Comparison of ENCODE assay signal across 9 cellular contexts in the genomic region with DNA sequence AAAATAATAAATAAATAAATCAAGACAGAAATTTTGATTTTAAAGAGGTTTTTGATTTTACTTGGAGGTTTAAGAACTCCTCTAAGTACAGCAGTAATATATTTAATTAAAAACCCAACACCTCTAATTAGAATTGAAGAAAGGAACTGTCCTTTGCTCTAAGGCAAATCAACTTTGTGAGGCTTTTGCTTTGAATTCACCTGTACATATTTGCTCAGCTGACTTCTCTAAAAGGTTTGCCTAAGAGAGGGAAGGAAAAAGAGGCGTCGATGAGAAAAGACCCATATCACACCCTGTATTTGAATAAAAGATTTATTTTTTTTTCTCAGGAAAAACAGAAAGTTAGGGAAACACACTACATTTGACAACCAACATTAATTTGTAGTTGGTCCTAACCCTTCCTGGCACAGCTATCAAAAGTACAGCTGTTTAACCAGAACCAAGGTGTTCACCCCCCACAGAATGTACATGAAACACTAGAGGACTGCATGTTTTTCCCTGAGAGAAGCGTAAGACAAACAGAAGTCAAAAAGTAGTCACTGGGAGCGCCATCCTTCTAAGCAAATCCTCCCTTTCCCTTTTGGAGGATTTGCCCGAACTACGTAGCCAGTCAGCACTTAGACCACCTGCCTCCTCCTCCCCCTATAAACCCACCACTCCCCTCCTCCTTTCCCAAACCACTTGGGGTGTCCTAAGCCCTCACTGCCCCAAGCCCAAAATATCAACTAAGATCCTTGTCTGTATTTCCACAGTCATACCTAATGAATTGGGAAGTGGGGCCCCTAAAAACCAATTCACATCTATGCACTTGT. TPM values are rescaled to one million over a fixed set of nuclear protein-coding genes. Genes with fewer than 3 reads are reported as not detected.
DNase-seq lines count a peak whose midpoint lies in the region; ATAC-seq, FAIRE-seq and TF ChIP-seq lines count a peak whose summit lies in the region.
"Had no signal": no experiment of that assay in that cellular context is flagged by ENCODE, and none has a peak within 500 bp of the region (broad histone marks: within the 10 kb centered on the region; RNA-seq: fewer than 3 reads in every experiment).

No MANE protein-coding gene starts in this region.

- peak overlapping the region; percentile 99 to 100 for H3K9ac ChIP-seq in duodenal mucosa (ENCODE audit: low read depth in 1 of 2, low read length in 2 of 2)

- H3K27ac ChIP-seq in CD4-positive, CD25-positive, alpha-beta regulatory T cell (ENCODE audit: insufficient read depth, low read length, poor library complexity, severe bottlenecking): peak overlapping the region; percentile 82
- H3K27ac ChIP-seq in duodenal mucosa (ENCODE audit: low read depth, low read length): peak overlapping the region; percentile 61

- H3K4me3 Mint-ChIP-seq in CD4-positive, CD25-positive, alpha-beta regulatory T cell: peak overlapping the region; percentile 98 to 100 (median 99)

- peaks cover 62% of the 10 kb centered on the region for H3K4me1 ChIP-seq in CD4-positive, CD25-positive, alpha-beta regulatory T cell (ENCODE audit: control insufficient read depth, insufficient read depth, low read length, poor library complexity, severe bottlenecking)
- H3K4me1 ChIP-seq in duodenal mucosa (ENCODE audit: control insufficient read depth in 1 of 2, insufficient read depth in 2 of 2, low read length in 2 of 2) (peaks cover 20 to 44% of the 10 kb centered on the region in 2 donors), neuron (ENCODE audit: insufficient read depth, low read length) (peaks cover 27% of the 10 kb centered on the region)

- no peak for TF ChIP-seq CTCF in D721Med (IDR thresholded peaks at IDR 0.05; ENCODE audit: insufficient read depth, missing control alignments)

- no peaks in the 10 kb centered on the region for H3K9me3 ChIP-seq in CD4-positive, CD25-positive, alpha-beta regulatory T cell (ENCODE audit: control insufficient read depth in 2 of 2, low read length in 2 of 2)
- H3K9me3 ChIP-seq in duodenal mucosa (ENCODE audit: control insufficient read depth in 1 of 2, low read length in 2 of 2): peaks cover 0 to 2% of the 10 kb centered on the region in 2 donors
- no peaks in the 10 kb centered on the region for H3K9me3 ChIP-seq in neuron (ENCODE audit: low read length)

- no peak overlapping the region for H2AFZ ChIP-seq in neuron (ENCODE audit: low read depth, low read length)

- peak overlapping the region; percentile 99 for H3K4me3 ChIP-seq in CD4-positive, CD25-positive, alpha-beta regulatory T cell (ENCODE audit: low read depth, low read length)
- H3K4me3 ChIP-seq in duodenal mucosa (ENCODE audit: low read depth in 1 of 2, low read length in 2 of 2) (peak overlapping the region; percentile 93 to 97), neuron (ENCODE audit: low read length) (peak overlapping the region; percentile 96)

- FAIRE-seq in D721Med (lab: Jason Lieb, UNC): no peak
- no peak for FAIRE-seq in GM19239 (lab: Jason Lieb, UNC)

- peaks cover 5 to 53% (median 35%) of the 10 kb centered on the region in 4 donors for H3K4me1 Mint-ChIP-seq in CD4-positive, CD25-positive, alpha-beta regulatory T cell

- peaks cover 78% of the 10 kb centered on the region for H3K36me3 Mint-ChIP-seq in CD4-positive, CD25-positive, alpha-beta regulatory T cell

- peak in 1 of 3 donors; percentile 34 for DNase-seq in CD4-positive, CD25-positive, alpha-beta regulatory T cell
- DNase-seq in NCI-H69 (lab: John Stamatoyannopoulos, UW): peak; percentile 22
- DNase-seq in midbrain (lab: John Stamatoyannopoulos, UW): no peak
- DNase-seq in D721Med (ENCODE audit: insufficient read length, low spot score): no peak
- no peak for DNase-seq in GM19239 (ENCODE audit: insufficient read length, low spot score)

- peaks cover 72% of the 10 kb centered on the region for H3K36me3 ChIP-seq in CD4-positive, CD25-positive, alpha-beta regulatory T cell (ENCODE audit: control insufficient read depth, insufficient read depth, low read length)
- H3K36me3 ChIP-seq in duodenal mucosa (ENCODE audit: control insufficient read depth in 1 of 2, insufficient read depth in 2 of 2, low read length in 2 of 2) (peaks cover 57 to 68% of the 10 kb centered on the region in 2 donors), neuron (ENCODE audit: insufficient read depth, low read length) (peaks cover 67% of the 10 kb centered on the region)

- peak overlapping the region; percentile 88 to 97 (median 88) for H3K27ac Mint-ChIP-seq in CD4-positive, CD25-positive, alpha-beta regulatory T cell

- H3K9me3 Mint-ChIP-seq in CD4-positive, CD25-positive, alpha-beta regulatory T cell: peaks cover 0 to 3% (median 0%) of the 10 kb centered on the region in 7 donors

- ATAC-seq in CD4-positive, CD25-positive, alpha-beta regulatory T cell (ENCODE audit: low read depth in 2 of 2): no peak
- no peak for ATAC-seq in HG03565 (IDR thresholded peaks at IDR 0.05; ENCODE audit: unreplicated experiment)

- peaks cover 9% of the 10 kb centered on the region for H3K27me3 Mint-ChIP-seq in CD4-positive, CD25-positive, alpha-beta regulatory T cell

- no peaks in the 10 kb centered on the region for H3K27me3 ChIP-seq in CD4-positive, CD25-positive, alpha-beta regulatory T cell (ENCODE audit: control insufficient read depth, insufficient read depth, low read length)
- H3K27me3 ChIP-seq in duodenal mucosa (ENCODE audit: control insufficient read depth in 1 of 2, insufficient read depth in 2 of 2, low read length in 2 of 2) (no peaks in the 10 kb centered on the region), neuron (ENCODE audit: insufficient read depth, low read length) (no peaks in the 10 kb centered on the region)

RNA-seq across cellular contexts. Expression of a gene that starts 4.9 kb away (rescaled TPM):
- 764 TPM for total RNA-seq in CD4-positive, CD25-positive, alpha-beta regulatory T cell
- 100 to 1,000 TPM; 167 to 209 (median 178) TPM for polyA plus RNA-seq in CD4-positive, CD25-positive, alpha-beta regulatory T cell

RNA-seq across cellular contexts. Expression of a gene that starts 25.3 kb away (rescaled TPM):
- 0.12 TPM for total RNA-seq in CD4-positive, CD25-positive, alpha-beta regulatory T cell
- polyA plus RNA-seq in CD4-positive, CD25-positive, alpha-beta regulatory T cell: under 1 TPM in 1 of 4 donors, not detected in 3; 0.22 TPM

RNA-seq across cellular contexts. Expression of a gene that starts 54.9 kb away (rescaled TPM):
- 169 TPM for total RNA-seq in CD4-positive, CD25-positive, alpha-beta regulatory T cell
- polyA plus RNA-seq in CD4-positive, CD25-positive, alpha-beta regulatory T cell: 10 to 100 TPM; 41.2 to 61.9 (median 52.4) TPM

RNA-seq across cellular contexts. Expression of a gene that starts 58.9 kb away (rescaled TPM):
- total RNA-seq in CD4-positive, CD25-positive, alpha-beta regulatory T cell: not detected
- under 1 TPM in 1 of 4 donors, not detected in 3; 0.42 TPM for polyA plus RNA-seq in CD4-positive, CD25-positive, alpha-beta regulatory T cell
- total RNA-seq: renal cortical epithelial cell had no signal
